In genomic region chr20:50287512-50287911, GRCh38 we compare ENCODE assay signal across 18 cellular contexts.
"Had no signal": no experiment of that assay in that cellular context is flagged by ENCODE, and none has a peak within 500 bp of the region (broad histone marks: within the 10 kb centered on the region; RNA-seq: fewer than 3 reads in every experiment).

No MANE protein-coding gene starts in this region.

- DNase-seq: activated CD4-positive, alpha-beta T cell treated with anti-CD3 and anti-CD28 coated beads for 4 hours; activated CD8-positive, alpha-beta T cell treated with anti-CD3 and anti-CD28 coated beads for 36 hours; activated effector memory CD4-positive, alpha-beta T cell treated with anti-CD3 and anti-CD28 coated beads, Interleukin-2, amount 50 U/mL, for 16 hours; activated T-cell treated with anti-CD3 and anti-CD28 coated beads, Interleukin-2, amount 50 U/mL, for 48 hours; brain microvascular endothelial cell; cortex of kidney; effector CD8-positive, alpha-beta T cell; gastrocnemius medialis; immature natural killer cell; midbrain; stimulated activated CD4-positive, alpha-beta T cell treated with anti-CD3 and anti-CD28 coated beads, Interleukin-4, amount 100 ng/mL, for 1 hour; stimulated activated naive CD4-positive, alpha-beta T cell treated with Interleukin-2 at 50 U/mL for 16 hours; substantia nigra; T-helper 17 cell had no signal

- H3K36me3 Mint-ChIP-seq: activated naive CD4-positive, alpha-beta T cell treated with anti-CD3 and anti-CD28 coated beads, Interleukin-2, amount 50 U/mL, for 72 hours; neural progenitor cell had no signal

- H3K9me3 Mint-ChIP-seq: activated CD8-positive, alpha-beta T cell treated with anti-CD3 and anti-CD28 coated beads for 36 hours; activated naive CD4-positive, alpha-beta T cell treated with anti-CD3 and anti-CD28 coated beads, Interleukin-2, amount 50 U/mL, for 72 hours; central memory CD8-positive, alpha-beta T cell; immature natural killer cell; neural progenitor cell had no signal

- H3K4me3 Mint-ChIP-seq: activated CD8-positive, alpha-beta T cell treated with anti-CD3 and anti-CD28 coated beads for 36 hours; central memory CD8-positive, alpha-beta T cell; immature natural killer cell; neural progenitor cell; T-helper 17 cell had no signal

- H3K27ac Mint-ChIP-seq: activated CD8-positive, alpha-beta T cell treated with anti-CD3 and anti-CD28 coated beads for 36 hours; activated naive CD4-positive, alpha-beta T cell treated with anti-CD3 and anti-CD28 coated beads, Interleukin-2, amount 50 U/mL, for 72 hours; immature natural killer cell; neural progenitor cell; T-helper 17 cell had no signal

- H3K27me3 Mint-ChIP-seq: activated CD8-positive, alpha-beta T cell treated with anti-CD3 and anti-CD28 coated beads for 36 hours had no signal

- ATAC-seq: activated CD8-positive, alpha-beta T cell treated with anti-CD3 and anti-CD28 coated beads for 36 hours; activated naive CD4-positive, alpha-beta T cell treated with anti-CD3 and anti-CD28 coated beads, Interleukin-2, amount 50 U/mL, for 72 hours; gastrocnemius medialis; heart left ventricle; T-helper 17 cell had no signal
